In genomic region chr11:102573851-102574250, GRCh38 we compare ENCODE assay signal across 22 cellular contexts. TPM values are rescaled to one million over a fixed set of nuclear protein-coding genes. Genes with fewer than 3 reads are reported as not detected.
A peak's percentile ranks its signal among the peaks of the same experiment; 100 is the strongest.
DNase-seq lines count a peak whose midpoint lies in the region; ATAC-seq lines count a peak whose summit lies in the region.
"Had no signal": no experiment of that assay in that cellular context is flagged by ENCODE, and none has a peak within 500 bp of the region (broad histone marks: within the 10 kb centered on the region; RNA-seq: fewer than 3 reads in every experiment).

No MANE protein-coding gene starts in this region.

- DNase-seq in NCI-H345 (lab: John Stamatoyannopoulos, UW) (peak; percentile 19), NCI-H345 treated with DMSO at 0.1 percent for 48 hours (lab: John Stamatoyannopoulos, UW; ENCODE audit: unreplicated experiment) (no peak), RPMI7951 (ENCODE audit: low read depth) (peak; percentile 71)
- DNase-seq: activated CD4-positive, alpha-beta memory T cell treated with anti-CD3 and anti-CD28 coated beads for 36 hours; activated naive CD8-positive, alpha-beta T cell treated with anti-CD3 and anti-CD28 coated beads, Interleukin-2, amount 10 ng/mL, durations not matched to agents 7 days and 5 days; activated T-cell treated with anti-CD3 and anti-CD28 coated beads, Interleukin-2, amount 50 U/mL, for 72 hours; DMS79 treated with DMSO at 0.1 percent for 48 hours; effector CD4-positive, alpha-beta T cell; PC-9; stimulated activated CD4-positive, alpha-beta T cell treated with anti-CD3 and anti-CD28 coated beads, Interleukin-12 subunit alpha, Interleukin-12 subunit beta, amount 100 ng/mL, for 4 hours had no signal

- peak; percentile 97 for ATAC-seq in esophagus mucosa
- no peak for ATAC-seq in HG03520 (IDR thresholded peaks at IDR 0.05; ENCODE audit: unreplicated experiment)
- ATAC-seq in activated T-helper 17 cell treated with anti-CD3 and anti-CD28 coated beads, Interleukin-2, amount 50 U/mL, for 72 hours (replicated peaks) = no peak
- ATAC-seq in HG02610 (IDR thresholded peaks at IDR 0.05; ENCODE audit: unreplicated experiment) = no peak
- no peak for ATAC-seq in GM21360 (IDR thresholded peaks at IDR 0.05; ENCODE audit: unreplicated experiment)
- ATAC-seq: activated T-cell treated with anti-CD3 and anti-CD28 coated beads, Interleukin-2, amount 50 U/mL, for 72 hours; stimulated activated effector memory CD8-positive, alpha-beta T cell treated with anti-CD3 and anti-CD28 coated beads, Interleukin-12 subunit alpha, Interleukin-12 subunit beta, amount 100 ng/mL, for 72 hours had no signal

- H3K27ac Mint-ChIP-seq in activated T-helper 17 cell treated with anti-CD3 and anti-CD28 coated beads, Interleukin-2, amount 50 U/mL, for 72 hours = no peak overlapping the region
- H3K27ac Mint-ChIP-seq: activated CD4-positive, alpha-beta memory T cell treated with anti-CD3 and anti-CD28 coated beads for 36 hours; activated naive CD8-positive, alpha-beta T cell treated with anti-CD3 and anti-CD28 coated beads, Interleukin-2, amount 10 ng/mL, durations not matched to agents 7 days and 5 days; activated T-cell treated with anti-CD3 and anti-CD28 coated beads, Interleukin-2, amount 50 U/mL, for 72 hours; mesothelial cell of epicardium; stimulated activated effector memory CD8-positive, alpha-beta T cell treated with anti-CD3 and anti-CD28 coated beads, Interleukin-12 subunit alpha, Interleukin-12 subunit beta, amount 100 ng/mL, for 72 hours had no signal

- H3K4me1 Mint-ChIP-seq in activated T-helper 17 cell treated with anti-CD3 and anti-CD28 coated beads, Interleukin-2, amount 50 U/mL, for 72 hours = peaks cover 13% of the 10 kb centered on the region
- H3K4me1 Mint-ChIP-seq: mesothelial cell of epicardium, neural crest cell had no signal

- H3K9me3 Mint-ChIP-seq in activated T-helper 17 cell treated with anti-CD3 and anti-CD28 coated beads, Interleukin-2, amount 50 U/mL, for 72 hours = peaks cover 15% of the 10 kb centered on the region

- H3K4me3 Mint-ChIP-seq in activated T-helper 17 cell treated with anti-CD3 and anti-CD28 coated beads, Interleukin-2, amount 50 U/mL, for 72 hours = no peak overlapping the region
- H3K4me3 Mint-ChIP-seq: activated CD4-positive, alpha-beta memory T cell treated with anti-CD3 and anti-CD28 coated beads for 36 hours; activated naive CD8-positive, alpha-beta T cell treated with anti-CD3 and anti-CD28 coated beads, Interleukin-2, amount 10 ng/mL, durations not matched to agents 7 days and 5 days; activated T-cell treated with anti-CD3 and anti-CD28 coated beads, Interleukin-2, amount 50 U/mL, for 72 hours; mesothelial cell of epicardium; neural crest cell; stimulated activated effector memory CD8-positive, alpha-beta T cell treated with anti-CD3 and anti-CD28 coated beads, Interleukin-12 subunit alpha, Interleukin-12 subunit beta, amount 100 ng/mL, for 72 hours had no signal

- H3K27me3 Mint-ChIP-seq in activated T-helper 17 cell treated with anti-CD3 and anti-CD28 coated beads, Interleukin-2, amount 50 U/mL, for 72 hours = peaks cover 16% of the 10 kb centered on the region
- H3K27me3 Mint-ChIP-seq: activated naive CD8-positive, alpha-beta T cell treated with anti-CD3 and anti-CD28 coated beads, Interleukin-2, amount 10 ng/mL, durations not matched to agents 7 days and 5 days had no signal

- no peaks in the 10 kb centered on the region for H3K36me3 Mint-ChIP-seq in activated T-helper 17 cell treated with anti-CD3 and anti-CD28 coated beads, Interleukin-2, amount 50 U/mL, for 72 hours (ENCODE audit: low read depth)
- H3K36me3 Mint-ChIP-seq: stimulated activated effector memory CD8-positive, alpha-beta T cell treated with anti-CD3 and anti-CD28 coated beads, Interleukin-12 subunit alpha, Interleukin-12 subunit beta, amount 100 ng/mL, for 72 hours had no signal

RNA-seq across cellular contexts. Expression of gene MMP7, which starts 43.3 kb away (rescaled TPM):
- not detected in 2 replicates for total RNA-seq in RPMI7951 (2014; rRNA removed; shearing (Covaris generic))
- 23.7 TPM for total RNA-seq in esophagus mucosa
- total RNA-seq in activated T-helper 17 cell treated with anti-CD3 and anti-CD28 coated beads, Interleukin-2, amount 50 U/mL, for 72 hours = not detected
- total RNA-seq: activated CD4-positive, alpha-beta memory T cell treated with anti-CD3 and anti-CD28 coated beads for 36 hours; activated naive CD8-positive, alpha-beta T cell treated with anti-CD3 and anti-CD28 coated beads, Interleukin-2, amount 10 ng/mL, durations not matched to agents 7 days and 5 days; activated T-cell treated with anti-CD3 and anti-CD28 coated beads, Interleukin-2, amount 50 U/mL, for 72 hours; cardiac muscle cell; HT1080; mesothelial cell of epicardium; neural crest cell; pulmonary artery endothelial cell; tibial nerve had no signal

RNA-seq across cellular contexts. Expression of gene MMP20, which starts 51.3 kb away (rescaled TPM):
- total RNA-seq in RPMI7951 (2014; rRNA removed; shearing (Covaris generic)) = not detected in 2 replicates
- not detected for total RNA-seq in esophagus mucosa
- total RNA-seq in activated T-helper 17 cell treated with anti-CD3 and anti-CD28 coated beads, Interleukin-2, amount 50 U/mL, for 72 hours = not detected
- total RNA-seq: activated CD4-positive, alpha-beta memory T cell treated with anti-CD3 and anti-CD28 coated beads for 36 hours; activated naive CD8-positive, alpha-beta T cell treated with anti-CD3 and anti-CD28 coated beads, Interleukin-2, amount 10 ng/mL, durations not matched to agents 7 days and 5 days; activated T-cell treated with anti-CD3 and anti-CD28 coated beads, Interleukin-2, amount 50 U/mL, for 72 hours; cardiac muscle cell; HT1080; mesothelial cell of epicardium; neural crest cell; PC-9; pulmonary artery endothelial cell; tibial nerve had no signal

Comparison
In these comparisons a context has a peak if more than half of its experiments do, and no peak if none do; other contexts are left out.
1. RNA of gene MMP7, which starts 43.3 kb away (total RNA-seq): 23.7 TPM in esophagus mucosa (single experiment); not detected in RPMI7951 and not detected in activated T-helper 17 cell treated with anti-CD3 and anti-CD28 coated beads, Interleukin-2, amount 50 U/mL, for 72 hours; every median in the first group is over 10 times any median in the second.